ENCODE assay signal across 13 cellular contexts in the genomic region with DNA sequence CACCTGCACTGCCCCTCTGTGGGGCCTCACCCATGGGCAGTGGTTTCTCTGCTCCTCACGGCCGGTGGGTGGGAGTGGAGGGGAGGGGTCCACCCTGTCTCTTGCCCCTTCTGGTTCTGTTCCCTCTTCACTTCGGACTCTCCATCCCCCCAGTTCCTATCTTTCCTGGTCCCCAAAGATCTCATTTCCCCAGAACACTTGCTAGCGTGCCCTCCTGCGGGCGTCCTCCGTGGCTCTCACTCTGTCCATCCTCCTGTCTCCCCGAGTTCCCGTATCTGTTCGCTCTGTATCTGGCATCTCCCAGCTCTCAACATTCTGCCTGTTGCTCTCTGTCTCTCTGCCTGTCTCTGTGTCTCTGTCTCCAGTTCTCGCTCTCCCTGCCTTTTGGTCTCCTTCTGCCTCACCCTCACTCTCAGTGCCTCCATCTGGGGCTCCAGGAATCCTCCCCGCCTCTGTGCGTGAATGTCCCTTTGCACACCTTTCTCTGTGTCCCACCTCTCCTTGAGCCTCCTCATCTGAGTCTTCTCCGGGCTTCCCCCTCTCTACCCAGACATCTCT. TPM values are rescaled to one million over a fixed set of nuclear protein-coding genes. Genes with fewer than 3 reads are reported as not detected.
A peak's percentile ranks its signal among the peaks of the same experiment; 100 is the strongest.
DNase-seq lines count a peak whose midpoint lies in the region; ATAC-seq and TF ChIP-seq lines count a peak whose summit lies in the region.
"Had no signal": no experiment of that assay in that cellular context is flagged by ENCODE, and none has a peak within 500 bp of the region (broad histone marks: within the 10 kb centered on the region; RNA-seq: fewer than 3 reads in every experiment).

No MANE protein-coding gene starts in this region.

- H3K9me2 ChIP-seq in MM.1S (replicated peaks; ENCODE audit: insufficient read depth, low read length) = no peaks in the 10 kb centered on the region

- H3K27me3 Mint-ChIP-seq in dendritic cell treated with granulocyte-macrophage colony-stimulating factor and Interleukin-4, amounts not matched to agents 40 ng/mL and 50 ng/mL, for 4 days = peaks cover 31% of the 10 kb centered on the region
- peaks cover 26% of the 10 kb centered on the region for H3K27me3 Mint-ChIP-seq in progenitor cell of endocrine pancreas

- peaks cover 26% of the 10 kb centered on the region for H3K4me1 ChIP-seq in MM.1S (ENCODE audit: low read length)

- no peak overlapping the region for H3K9ac ChIP-seq in MM.1S (ENCODE audit: low read length)

- H3K36me3 Mint-ChIP-seq in dendritic cell treated with granulocyte-macrophage colony-stimulating factor and Interleukin-4, amounts not matched to agents 40 ng/mL and 50 ng/mL, for 4 days (ENCODE audit: low read depth) = peaks cover 16% of the 10 kb centered on the region
- no peaks in the 10 kb centered on the region for H3K36me3 Mint-ChIP-seq in progenitor cell of endocrine pancreas (ENCODE audit: insufficient read depth)

- TF ChIP-seq CTCF in MM.1S (IDR thresholded peaks at IDR 0.05; ENCODE audit: low read length) (no peak), progenitor cell of endocrine pancreas (IDR thresholded peaks at IDR 0.05; ENCODE audit: unreplicated experiment) (no peak)

- no peaks in the 10 kb centered on the region for H3K79me2 ChIP-seq in MM.1S (ENCODE audit: low read length)

- H3K27ac Mint-ChIP-seq in dendritic cell treated with granulocyte-macrophage colony-stimulating factor and Interleukin-4, amounts not matched to agents 40 ng/mL and 50 ng/mL, for 4 days = peak overlapping the region; percentile 8
- H3K27ac Mint-ChIP-seq in progenitor cell of endocrine pancreas = no peak overlapping the region

- H3K9me3 ChIP-seq in MM.1S (replicated peaks; ENCODE audit: insufficient read depth, low read length) = no peaks in the 10 kb centered on the region
- H3K9me3 ChIP-seq: neutrophil had no signal

- H3K4me1 Mint-ChIP-seq in dendritic cell treated with granulocyte-macrophage colony-stimulating factor and Interleukin-4, amounts not matched to agents 40 ng/mL and 50 ng/mL, for 4 days (ENCODE audit: low read depth) = peaks cover 52% of the 10 kb centered on the region
- H3K4me1 Mint-ChIP-seq in progenitor cell of endocrine pancreas (ENCODE audit: low read depth) = peaks cover 9% of the 10 kb centered on the region

- no peaks in the 10 kb centered on the region; the same call in 1 of the 2 replicates for H3F3A ChIP-seq in MM.1S (ENCODE audit: insufficient read depth, low read length)

- DNase-seq in NOMO-1 treated with DMSO at 0.1 percent for 48 hours (lab: John Stamatoyannopoulos, UW; ENCODE audit: unreplicated experiment) = peak; percentile 9
- no peak for DNase-seq in NOMO-1 (lab: John Stamatoyannopoulos, UW; ENCODE audit: unreplicated experiment in 2 of 2)
- no peak for DNase-seq in MM.1S
- DNase-seq in progenitor cell of endocrine pancreas (ENCODE audit: low spot score, unreplicated experiment) = no peak
- DNase-seq in T1000 (lab: John Stamatoyannopoulos, UW) = no peak
- DNase-seq in hypothalamus (lab: John Stamatoyannopoulos, UW) = no peak
- DNase-seq: NCI-H748 treated with DMSO at 0.1 percent for 48 hours had no signal

- no peak overlapping the region for H3K27ac ChIP-seq in MM.1S (ENCODE audit: low read length)
- H3K27ac ChIP-seq: neutrophil had no signal

- H3K27me3 ChIP-seq in MM.1S (replicated peaks; ENCODE audit: insufficient read depth, low read length) = peaks cover 8% of the 10 kb centered on the region

- peak overlapping the region; percentile 72 for H3K4me2 ChIP-seq in MM.1S (ENCODE audit: low read depth, low read length)

- H3K4me3 Mint-ChIP-seq in dendritic cell treated with granulocyte-macrophage colony-stimulating factor and Interleukin-4, amounts not matched to agents 40 ng/mL and 50 ng/mL, for 4 days = peak overlapping the region; percentile 39
- H3K4me3 Mint-ChIP-seq in progenitor cell of endocrine pancreas (ENCODE audit: low read depth) = peak overlapping the region; percentile 35

- no peaks in the 10 kb centered on the region for H3K36me3 ChIP-seq in MM.1S (replicated peaks; ENCODE audit: insufficient read depth, low read length)
- H3K36me3 ChIP-seq: neutrophil had no signal

- intact Hi-C loops in dendritic cell treated with granulocyte-macrophage colony-stimulating factor and Interleukin-4, amounts not matched to agents 40 ng/mL and 50 ng/mL, for 4 days (cut with micrococcal nuclease) = loop anchor here (5.0 kb wide), 1 partner anchor 43 kb away; no protein-coding TSS in a partner anchor

- no peaks in the 10 kb centered on the region for H4K20me1 ChIP-seq in MM.1S (ENCODE audit: insufficient read depth, low read length)

- ATAC-seq in GM18873 (IDR thresholded peaks at IDR 0.05; ENCODE audit: low FRiP score, unreplicated experiment) = no peak
- ATAC-seq: HCT116 had no signal

- no peaks in the 10 kb centered on the region for H3K9me3 Mint-ChIP-seq in dendritic cell treated with granulocyte-macrophage colony-stimulating factor and Interleukin-4, amounts not matched to agents 40 ng/mL and 50 ng/mL, for 4 days
- H3K9me3 Mint-ChIP-seq in progenitor cell of endocrine pancreas (ENCODE audit: low read depth) = no peaks in the 10 kb centered on the region

- H3K4me3 ChIP-seq in MM.1S (ENCODE audit: low read length) = peak overlapping the region; percentile 50

- peak overlapping the region; percentile 61 for H2AFZ ChIP-seq in MM.1S (ENCODE audit: low read length)

RNA-seq across cellular contexts. Expression of a gene that starts 0.4 kb away (rescaled TPM):
- 1.7 and 2.5 TPM in 2 replicates for total RNA-seq in progenitor cell of endocrine pancreas
- total RNA-seq: HT-29 had no signal

RNA-seq across cellular contexts. Expression of a gene that starts 13.6 kb away (rescaled TPM):
- total RNA-seq in progenitor cell of endocrine pancreas = 1.6 and 2.1 TPM in 2 replicates
- total RNA-seq: A673, HT-29 had no signal

RNA-seq across cellular contexts. Expression of a gene that starts 35.0 kb away (rescaled TPM):
- 91.4 and 99.5 TPM in 2 replicates for total RNA-seq in progenitor cell of endocrine pancreas

RNA-seq across cellular contexts. Expression of a gene that starts 42.8 kb away (rescaled TPM):
- 28.3 and 29.1 TPM in 2 replicates for total RNA-seq in progenitor cell of endocrine pancreas

RNA-seq across cellular contexts. Expression of a gene that starts 53.7 kb away (rescaled TPM):
- 2.3 and 2.7 TPM in 2 replicates for total RNA-seq in progenitor cell of endocrine pancreas
